8 cellular contexts compared by ENCODE assay signal in the genomic region with DNA sequence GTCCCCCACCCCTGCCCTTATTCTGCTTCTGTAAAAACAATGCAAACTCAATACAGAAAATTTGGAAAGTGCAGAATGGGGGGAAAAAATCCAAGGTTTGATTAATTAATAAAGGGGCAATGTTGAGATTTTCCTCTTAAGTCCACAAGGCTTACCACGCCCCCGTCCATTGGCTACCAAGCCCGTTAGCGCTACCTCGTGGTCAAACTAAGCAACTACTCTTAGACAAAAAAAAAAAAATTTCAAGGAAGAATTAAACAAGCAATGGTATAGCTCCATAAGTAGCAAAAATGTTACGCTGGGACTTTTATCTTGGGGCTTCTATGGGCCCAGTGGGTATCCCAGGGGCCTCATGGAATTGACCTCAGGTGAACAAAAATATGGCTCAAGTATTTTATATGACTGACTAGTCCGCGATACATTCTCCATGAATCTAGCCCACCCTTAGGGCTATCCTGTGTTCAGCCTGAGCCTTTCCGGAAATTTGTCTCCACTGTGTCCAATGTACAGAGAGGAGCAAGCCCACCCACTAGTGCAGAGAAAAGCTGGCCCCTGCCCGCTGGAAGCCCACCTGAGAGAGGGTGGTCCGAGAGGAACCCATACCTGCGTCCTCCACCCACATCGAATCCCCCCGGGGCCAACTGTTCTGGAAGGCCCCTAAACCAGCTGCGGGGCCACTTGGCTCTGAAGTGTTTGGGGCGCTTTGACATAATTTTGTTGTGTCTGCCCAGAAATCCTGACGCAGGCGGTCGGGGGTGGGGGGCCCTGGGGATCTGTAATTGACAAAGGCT. TPM values are rescaled to one million over a fixed set of nuclear protein-coding genes. Genes with fewer than 3 reads are reported as not detected.
DNase-seq lines count a peak whose midpoint lies in the region; ATAC-seq and TF ChIP-seq lines count a peak whose summit lies in the region.

No MANE protein-coding gene starts in this region.

- H3K9me3 ChIP-seq in uterus, result no peaks in the 10 kb centered on the region

- H3K27me3 ChIP-seq in uterus, result no peaks in the 10 kb centered on the region

- no peaks in the 10 kb centered on the region for H3K36me3 ChIP-seq in uterus

- no peak for ATAC-seq in GM18907 (IDR thresholded peaks at IDR 0.05; ENCODE audit: unreplicated experiment)

- no peak overlapping the region for H3K27ac ChIP-seq in uterus

- intact Hi-C loops in uterus (cut with DNase I; ENCODE audit: low total_unique reads), result no loop called here

- TF ChIP-seq CTCF in uterus (IDR thresholded peaks at IDR 0.05), result peak; percentile 60 to 75 (median 72)

- H3K4me3 ChIP-seq in Jurkat, Clone E6-1 (ENCODE audit: low read length), result no peak overlapping the region
- no peak overlapping the region for H3K4me3 ChIP-seq in uterus

- DNase-seq in COR-L47 (lab: John Stamatoyannopoulos, UW), result peak; percentile 77
- DNase-seq in Jurkat, Clone E6-1 (ENCODE audit: low read depth, low spot score), result peak; percentile 79
- peak; percentile 75 for DNase-seq in OCI-M1 (lab: John Stamatoyannopoulos, UW)
- peak; percentile 22 for DNase-seq in activated T-cell treated with anti-CD3 and anti-CD28 coated beads, Interleukin-2, amount 50 U/mL, for 1 hour
- peak; percentile 84 for DNase-seq in fibroblast of the conjunctiva (ENCODE audit: low read depth)
- peak; percentile 44 for DNase-seq in non-pigmented ciliary epithelial cell (ENCODE audit: low read depth)
- DNase-seq in uterus, result peak; percentile 40 to 55

- no peaks in the 10 kb centered on the region for H3K4me1 ChIP-seq in uterus

- TF ChIP-seq POLR2A in uterus (IDR thresholded peaks at IDR 0.05), result no peak

RNA-seq across cellular contexts. Expression of a gene that starts 19.1 kb away (rescaled TPM):
- 16.4 TPM for polyA plus RNA-seq in Jurkat, Clone E6-1 (2012; ENCODE audit: insufficient read depth, insufficient read length)
- 10 to 100 TPM; 23.8 to 43.4 (median 35.6) TPM for total RNA-seq in uterus

Comparison
In these comparisons a context has a peak if more than half of its experiments do, and no peak if none do; other contexts are left out.
1. DNase-seq: peak in every context shown above with its lines; median percentile 84 in fibroblast of the conjunctiva; 79 in Jurkat, Clone E6-1; 77 in COR-L47; 75 in OCI-M1; 48 in uterus; 44 in non-pigmented ciliary epithelial cell; 22 in activated T-cell treated with anti-CD3 and anti-CD28 coated beads, Interleukin-2, amount 50 U/mL, for 1 hour.